Comparison of ENCODE assay signal across 12 cellular contexts in genomic region chr2:154698789-154699559, GRCh38. TPM values are rescaled to one million over a fixed set of nuclear protein-coding genes. Genes with fewer than 3 reads are reported as not detected.
DNase-seq lines count a peak whose midpoint lies in the region; ATAC-seq, FAIRE-seq and TF ChIP-seq lines count a peak whose summit lies in the region.
"Had no signal": no experiment of that assay in that cellular context is flagged by ENCODE, and none has a peak within 500 bp of the region (broad histone marks: within the 10 kb centered on the region; RNA-seq: fewer than 3 reads in every experiment).

No MANE protein-coding gene starts in this region.

- H3K27me3 Mint-ChIP-seq in activated naive CD8-positive, alpha-beta T cell treated with anti-CD3 and anti-CD28 coated beads for 36 hours: peaks cover 53% of the 10 kb centered on the region

- H3K4me3 ChIP-seq in iPS-11a (ENCODE audit: low read depth, low read length): peak overlapping the region; percentile 28
- peak overlapping the region; percentile 11 to 25 for H3K4me3 ChIP-seq in prostate gland
- H3K4me3 ChIP-seq: K562 had no signal

- H3K27me3 ChIP-seq in prostate gland (replicated peaks; ENCODE audit: insufficient read depth): peaks cover 4% of the 10 kb centered on the region

- no peak overlapping the region for H3K27ac Mint-ChIP-seq in activated naive CD8-positive, alpha-beta T cell treated with anti-CD3 and anti-CD28 coated beads for 36 hours

- TF ChIP-seq CTCF in prostate gland (IDR thresholded peaks at IDR 0.05): no peak

- no peak overlapping the region for H3K27ac ChIP-seq in prostate gland

- H3K36me3 Mint-ChIP-seq in activated naive CD8-positive, alpha-beta T cell treated with anti-CD3 and anti-CD28 coated beads for 36 hours: peaks cover 4% of the 10 kb centered on the region

- no peak for DNase-seq in activated naive CD8-positive, alpha-beta T cell treated with anti-CD3 and anti-CD28 coated beads for 36 hours
- no peak for DNase-seq in prostate gland (ENCODE audit: low spot score)
- no peak for DNase-seq in activated effector memory CD4-positive, alpha-beta T cell treated with anti-CD3 and anti-CD28 coated beads, Interleukin-2, amount 50 U/mL, for 16 hours
- no peak for DNase-seq in NCI-H2081 (lab: John Stamatoyannopoulos, UW)
- no peak for DNase-seq in GM12891 (ENCODE audit: insufficient read length, low spot score)
- DNase-seq: activated CD4-positive, alpha-beta T cell treated with anti-CD3 and anti-CD28 coated beads, Interleukin-2, amount 50 U/mL, for 4 hours; DMS79 treated with DMSO at 0.1 percent for 48 hours had no signal

- TF ChIP-seq POLR2A in prostate gland (IDR thresholded peaks at IDR 0.05) (no peak), GM12891 (IDR thresholded peaks at IDR 0.05; ENCODE audit: low read depth, low read length) (no peak)

- H3K9me3 Mint-ChIP-seq in activated naive CD8-positive, alpha-beta T cell treated with anti-CD3 and anti-CD28 coated beads for 36 hours: peaks cover 3% of the 10 kb centered on the region

- 8% methylated on average over 46 of the region's 52 CpGs for WGBS in prostate gland

- ATAC-seq in HG03442 (IDR thresholded peaks at IDR 0.05; ENCODE audit: unreplicated experiment): no peak
- ATAC-seq: K562 had no signal

- H3K4me1 ChIP-seq in ES-I3 (ENCODE audit: insufficient read depth, low read length): no peaks in the 10 kb centered on the region
- no peaks in the 10 kb centered on the region for H3K4me1 ChIP-seq in prostate gland (replicated peaks)

- H3K4me1 Mint-ChIP-seq in activated naive CD8-positive, alpha-beta T cell treated with anti-CD3 and anti-CD28 coated beads for 36 hours: peaks cover 4% of the 10 kb centered on the region

- H3K9ac ChIP-seq in ES-I3 (ENCODE audit: low read depth, low read length): peak overlapping the region; percentile 7; the same call in 1 of the 2 replicates

- no peaks in the 10 kb centered on the region for H3K36me3 ChIP-seq in ES-I3 (ENCODE audit: insufficient read depth, low read length)
- H3K36me3 ChIP-seq in prostate gland: no peaks in the 10 kb centered on the region

- H3K4me3 Mint-ChIP-seq in activated naive CD8-positive, alpha-beta T cell treated with anti-CD3 and anti-CD28 coated beads for 36 hours: peak overlapping the region; percentile 49

- intact Hi-C loops in prostate gland (cut with DNase I): no loop called here

- H3K9me3 ChIP-seq in ES-I3 (ENCODE audit: control insufficient read depth, insufficient read depth, low read length) (no peaks in the 10 kb centered on the region), prostate gland (no peaks in the 10 kb centered on the region)

- FAIRE-seq in GM12891 (lab: Jason Lieb, UNC): no peak
- FAIRE-seq: K562 had no signal

TF ChIP-seq in GM12891, 5 proteins besides CTCF, POLR2A, EP300 and RAD21:
- no peak for TF ChIP-seq POLR2AphosphoS5 (IDR thresholded peaks at IDR 0.05; ENCODE audit: low read depth, low read length)
- TF ChIP-seq TAF1 (IDR thresholded peaks at IDR 0.05; ENCODE audit: low read depth, low read length): no peak
- TF ChIP-seq PAX5 (IDR thresholded peaks at IDR 0.05; ENCODE audit: insufficient read depth, low read length, severe bottlenecking): no peak
- TF ChIP-seq SPI1 (IDR thresholded peaks at IDR 0.05; ENCODE audit: low read depth, low read length): no peak

RNA-seq across cellular contexts. Expression of gene KCNJ3, which starts 0.5 kb away (rescaled TPM):
- total RNA-seq in activated naive CD8-positive, alpha-beta T cell treated with anti-CD3 and anti-CD28 coated beads for 36 hours: not detected
- 1 to 10 TPM; 2.7 to 8.8 TPM for total RNA-seq in prostate gland
- not detected for polyA plus RNA-seq in GM12891 (2012; ENCODE audit: low read depth, missing spikeins)
- total RNA-seq: K562, OCI-LY7 had no signal
- polyA plus RNA-seq: K562 had no signal
